ENCODE assay signal across 34 cellular contexts in the genomic region with DNA sequence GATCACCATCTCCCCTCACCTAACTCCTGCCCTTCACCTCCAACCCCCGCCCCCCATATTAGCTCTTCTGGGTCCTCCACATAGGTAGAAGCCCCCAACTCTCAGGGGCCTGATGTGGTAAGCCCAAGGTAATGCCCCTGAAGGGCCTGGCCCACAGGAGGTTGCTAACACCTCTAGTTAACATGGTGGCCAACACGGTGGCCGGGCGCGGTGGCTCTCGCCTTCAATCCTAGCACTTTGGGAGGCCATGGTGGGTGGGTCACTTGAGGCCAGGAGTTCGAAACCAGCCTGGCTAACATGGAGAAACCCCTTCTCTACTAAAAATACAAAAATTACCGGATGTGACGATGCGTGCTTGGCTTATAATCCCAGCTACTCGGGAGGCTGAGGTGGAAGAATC. TPM values are rescaled to one million over a fixed set of nuclear protein-coding genes. Genes with fewer than 3 reads are reported as not detected.
"Had no signal": no experiment of that assay in that cellular context is flagged by ENCODE, and none has a peak within 500 bp of the region (broad histone marks: within the 10 kb centered on the region; RNA-seq: fewer than 3 reads in every experiment).

No MANE protein-coding gene starts in this region.

- H3K27ac Mint-ChIP-seq: dendritic cell treated with granulocyte-macrophage colony-stimulating factor and Interleukin-4, amounts not matched to agents 40 ng/mL and 50 ng/mL, for 4 days; effector memory CD8-positive, alpha-beta T cell; endodermal cell had no signal

- H3K36me3 ChIP-seq: colonic mucosa, esophagus muscularis mucosa, esophagus squamous epithelium, gastrocnemius medialis, gastroesophageal sphincter, heart left ventricle, heart right ventricle had no signal

- H3K27ac ChIP-seq: colonic mucosa, coronary artery, dorsolateral prefrontal cortex, epithelial cell of prostate, esophagus muscularis mucosa, esophagus squamous epithelium, foreskin keratinocyte, gastroesophageal sphincter, heart left ventricle, heart right ventricle had no signal

- H3K4me1 ChIP-seq: foreskin keratinocyte had no signal

- H3K4me3 ChIP-seq: colonic mucosa, esophagus squamous epithelium had no signal

- DNase-seq: colonic mucosa; cortex of kidney; dermis blood vessel endothelial cell; dorsolateral prefrontal cortex; effector CD4-positive, alpha-beta T cell; effector CD8-positive, alpha-beta T cell; effector memory CD4-positive, alpha-beta T cell; effector memory CD8-positive, alpha-beta T cell; endodermal cell; erythroblast; esophagus squamous epithelium; foreskin fibroblast; foreskin keratinocyte; foreskin melanocyte; gastrocnemius medialis; glutamatergic neuron; head of caudate nucleus; heart left ventricle; heart right ventricle had no signal

- H3K9me3 Mint-ChIP-seq: dendritic cell treated with granulocyte-macrophage colony-stimulating factor and Interleukin-4, amounts not matched to agents 40 ng/mL and 50 ng/mL, for 4 days; effector memory CD8-positive, alpha-beta T cell; endodermal cell had no signal

- H3K4me1 Mint-ChIP-seq: endodermal cell had no signal

- H3K9me3 ChIP-seq: colonic mucosa, esophagus muscularis mucosa, esophagus squamous epithelium, gastrocnemius medialis, gastroesophageal sphincter, heart left ventricle, heart right ventricle had no signal

- ATAC-seq: effector memory CD8-positive, alpha-beta T cell; esophagus mucosa; gastrocnemius medialis; gastroesophageal sphincter; heart left ventricle had no signal

- FAIRE-seq: colon, endometrium, endothelial cell of umbilical vein, frontal cortex had no signal

RNA-seq across cellular contexts. Expression of gene MLXIPL, which starts 1.0 kb away (rescaled TPM):
- total RNA-seq: dermis blood vessel endothelial cell, dermis microvascular lymphatic vessel endothelial cell, endothelial cell of umbilical vein, epithelial cell of proximal tubule, fibroblast of lung, fibroblast of villous mesenchyme, frontal cortex, glomerular endothelial cell had no signal
- polyA plus RNA-seq: endothelial cell of umbilical vein, fibroblast of lung had no signal
